Comparison of ENCODE assay signal across 15 cellular contexts in genomic region chr10:115278294-115278693, GRCh38.
DNase-seq lines count a peak whose midpoint lies in the region; ATAC-seq, FAIRE-seq and TF ChIP-seq lines count a peak whose summit lies in the region.
"Had no signal": no experiment of that assay in that cellular context is flagged by ENCODE, and none has a peak within 500 bp of the region (broad histone marks: within the 10 kb centered on the region; RNA-seq: fewer than 3 reads in every experiment).

No MANE protein-coding gene starts in this region.

- TF ChIP-seq CTCF in osteoblast (IDR thresholded peaks at IDR 0.05; ENCODE audit: extremely low read depth, low read depth, low read length) (no peak), vagina (IDR thresholded peaks at IDR 0.05) (no peak)

- peak; percentile 45 for ATAC-seq in HG03432 (IDR thresholded peaks at IDR 0.05; ENCODE audit: unreplicated experiment)

- H4K20me1 ChIP-seq in osteoblast (ENCODE audit: insufficient read depth, low read length) = no peaks in the 10 kb centered on the region

- H3K27ac ChIP-seq in osteoblast (ENCODE audit: low read depth, low read length) (no peak overlapping the region), vagina (no peak overlapping the region)

- no peak overlapping the region for H3K4me3 ChIP-seq in osteoblast (ENCODE audit: insufficient read depth, low read length)
- no peak overlapping the region for H3K4me3 ChIP-seq in vagina

- peak; percentile 84 for FAIRE-seq in GM12892 (lab: Jason Lieb, UNC)

- intact Hi-C loops in vagina (cut with DNase I) = no loop called here

- H2AFZ ChIP-seq in osteoblast (ENCODE audit: low read length) = no peak overlapping the region

- DNase-seq in CD1c-positive myeloid dendritic cell (ENCODE audit: extremely low spot score) (peak; percentile 1), GM12892 (ENCODE audit: insufficient read length) (no peak), OCI-M1 (lab: John Stamatoyannopoulos, UW) (peak; percentile 47), osteoblast (ENCODE audit: insufficient read length, low spot score, missing footprints) (no peak), vagina (ENCODE audit: extremely low spot score in 2 of 2) (no peak), activated gamma-delta T cell (lab: John Stamatoyannopoulos, UW) (no peak)
- DNase-seq: C1 segment of cervical spinal cord, H9, KG1, NCI-H1105, NCI-H1694, NCI-H526 treated with DMSO at 0.1 percent for 48 hours, RPMI8226, SIG-M5 had no signal

- H3K4me2 ChIP-seq in osteoblast (ENCODE audit: insufficient read depth, low read length) = no peak overlapping the region

- no peak for TF ChIP-seq POLR2A in GM12892 (IDR thresholded peaks at IDR 0.05; ENCODE audit: low read depth, low read length)
- no peak for TF ChIP-seq POLR2A in vagina (IDR thresholded peaks at IDR 0.05)

- no peaks in the 10 kb centered on the region for H3K36me3 ChIP-seq in osteoblast (ENCODE audit: insufficient read depth, low read length)
- H3K36me3 ChIP-seq in vagina = no peaks in the 10 kb centered on the region

- H3K27me3 ChIP-seq in osteoblast (ENCODE audit: insufficient read depth, low read length) (no peaks in the 10 kb centered on the region), vagina (no peaks in the 10 kb centered on the region)

- no peaks in the 10 kb centered on the region for H3K79me2 ChIP-seq in osteoblast (ENCODE audit: insufficient read depth, low read length)

- H3K9me3 ChIP-seq in osteoblast (ENCODE audit: low read depth, low read length) = no peaks in the 10 kb centered on the region
- no peaks in the 10 kb centered on the region for H3K9me3 ChIP-seq in vagina

- H3K4me1 ChIP-seq in osteoblast (ENCODE audit: insufficient read depth, low read length) (no peaks in the 10 kb centered on the region), vagina (no peaks in the 10 kb centered on the region)

Comparison
In these comparisons a context has a peak if more than half of its experiments do, and no peak if none do; other contexts are left out.
1. DNase-seq: peak in CD1c-positive myeloid dendritic cell (single experiment) and OCI-M1 (single experiment); none in GM12892 (single experiment), osteoblast (single experiment), vagina (0 of 2) and activated gamma-delta T cell (single experiment).